ENCODE assay signal across 14 cellular contexts in genomic region chr4:106317815-106318214, GRCh38. TPM values are rescaled to one million over a fixed set of nuclear protein-coding genes. Genes with fewer than 3 reads are reported as not detected.
DNase-seq lines count a peak whose midpoint lies in the region; ATAC-seq, FAIRE-seq and TF ChIP-seq lines count a peak whose summit lies in the region.
"Had no signal": no experiment of that assay in that cellular context is flagged by ENCODE, and none has a peak within 500 bp of the region (broad histone marks: within the 10 kb centered on the region; RNA-seq: fewer than 3 reads in every experiment).

No MANE protein-coding gene starts in this region.

- H3K27ac Mint-ChIP-seq in activated CD4-positive, alpha-beta memory T cell treated with anti-CD3 and anti-CD28 coated beads, Interleukin-2, amount 10 ng/mL, durations not matched to agents 7 days and 5 days, result no peak overlapping the region
- H3K27ac Mint-ChIP-seq in stimulated activated memory B cell treated with anti-CD40 and anti-IgM and Interleukin-4, amounts not matched to agents 10 μg/mL and 1 μg/mL and 100 μg/mL, for 72 hours, result no peak overlapping the region
- H3K27ac Mint-ChIP-seq in activated naive CD8-positive, alpha-beta T cell treated with anti-CD3 and anti-CD28 coated beads for 36 hours, result no peak overlapping the region
- H3K27ac Mint-ChIP-seq: activated naive CD8-positive, alpha-beta T cell treated with anti-CD3 and anti-CD28 coated beads, Interleukin-2, amount 10 ng/mL, durations not matched to agents 7 days and 5 days had no signal

- H3K4me3 ChIP-seq in DND-41 (ENCODE audit: low read depth in 1 of 2, low read length in 2 of 2) (peak overlapping the region; percentile 96 to 97; a peak in 3 of 4 replicates), MM.1S (ENCODE audit: low read length) (peak overlapping the region; percentile 90; the same call in 1 of the 2 replicates), H1 (ENCODE audit: extremely low read depth in 1 of 4, insufficient read depth in 2 of 4, low read depth in 3 of 4, low read length in 4 of 4) (peak overlapping the region in 1 of 4 experiments; percentile 88; a peak in 2 of 8 replicates), parathyroid adenoma (ENCODE audit: low read depth, low read length) (peak overlapping the region; percentile 95)

- H2BK5ac ChIP-seq in H1 (ENCODE audit: low read depth, low read length), result no peak overlapping the region

- no peaks in the 10 kb centered on the region for H3K9me2 ChIP-seq in MM.1S (replicated peaks; ENCODE audit: insufficient read depth, low read length)

- no peak; a peak in 1 of 3 replicates for TF ChIP-seq POLR2A in H1 (IDR thresholded peaks at IDR 0.05; ENCODE audit: control extremely low read depth in 1 of 2, low read depth in 2 of 2, low read length in 2 of 2)

- CTCF ChIA-PET in H1 (lab: Charles Lee; ENCODE audit: partially characterized antibody), result no interaction called here
- CTCF ChIA-PET in activated CD4-positive, alpha-beta memory T cell treated with anti-CD3 and anti-CD28 coated beads, Interleukin-2, amount 10 ng/mL, durations not matched to agents 7 days and 5 days (lab: Charles Lee), result no interaction called here

- H3K4me1 Mint-ChIP-seq in activated CD4-positive, alpha-beta memory T cell treated with anti-CD3 and anti-CD28 coated beads, Interleukin-2, amount 10 ng/mL, durations not matched to agents 7 days and 5 days, result peaks cover 39% of the 10 kb centered on the region
- peaks cover 24% of the 10 kb centered on the region for H3K4me1 Mint-ChIP-seq in stimulated activated memory B cell treated with anti-CD40 and anti-IgM and Interleukin-4, amounts not matched to agents 10 μg/mL and 1 μg/mL and 100 μg/mL, for 72 hours
- peaks cover 26% of the 10 kb centered on the region for H3K4me1 Mint-ChIP-seq in activated naive CD8-positive, alpha-beta T cell treated with anti-CD3 and anti-CD28 coated beads for 36 hours

- peaks cover 2% of the 10 kb centered on the region; the same call in 1 of the 2 replicates for H3K79me1 ChIP-seq in H1 (ENCODE audit: low read depth, low read length)

- H3K79me2 ChIP-seq in DND-41 (ENCODE audit: insufficient read depth, low read length), result peaks cover 86% of the 10 kb centered on the region
- H3K79me2 ChIP-seq in MM.1S (ENCODE audit: low read length), result peaks cover 76% of the 10 kb centered on the region
- H3K79me2 ChIP-seq in H1 (ENCODE audit: control insufficient read depth in 1 of 2, insufficient read depth in 2 of 2, low read length in 2 of 2), result peaks cover 5 to 60% of the 10 kb centered on the region in 2 experiments; a peak in 3 of 4 replicates
- peaks cover 4% of the 10 kb centered on the region for H3K79me2 ChIP-seq in parathyroid adenoma

- H3K27me3 ChIP-seq in DND-41 (ENCODE audit: insufficient read depth, low read length, poor library complexity) (no peaks in the 10 kb centered on the region), MM.1S (replicated peaks; ENCODE audit: insufficient read depth, low read length) (no peaks in the 10 kb centered on the region), H1 (replicated peaks in 1 of 4; ENCODE audit: control insufficient read depth in 3 of 4, extremely low read depth in 1 of 4, insufficient read depth in 3 of 4, low read length in 3 of 4) (no peaks in the 10 kb centered on the region), parathyroid adenoma (ENCODE audit: control insufficient read depth, insufficient read depth, low read length) (no peaks in the 10 kb centered on the region)

- H3K27me3 Mint-ChIP-seq in activated CD4-positive, alpha-beta memory T cell treated with anti-CD3 and anti-CD28 coated beads, Interleukin-2, amount 10 ng/mL, durations not matched to agents 7 days and 5 days, result no peaks in the 10 kb centered on the region
- no peaks in the 10 kb centered on the region for H3K27me3 Mint-ChIP-seq in stimulated activated memory B cell treated with anti-CD40 and anti-IgM and Interleukin-4, amounts not matched to agents 10 μg/mL and 1 μg/mL and 100 μg/mL, for 72 hours
- H3K27me3 Mint-ChIP-seq in activated naive CD8-positive, alpha-beta T cell treated with anti-CD3 and anti-CD28 coated beads for 36 hours, result no peaks in the 10 kb centered on the region
- H3K27me3 Mint-ChIP-seq: activated naive CD8-positive, alpha-beta T cell treated with anti-CD3 and anti-CD28 coated beads, Interleukin-2, amount 10 ng/mL, durations not matched to agents 7 days and 5 days had no signal

- H2BK12ac ChIP-seq in H1 (ENCODE audit: low read depth, low read length), result no peak overlapping the region

- 88% methylated on average over 1 of the region's 1 CpG; no CpG with 5 or more reads in 1 of the 2 experiments for WGBS in H1 (ENCODE audit: extremely low coverage in 1 of 2, insufficient coverage in 1 of 2, insufficient read length in 1 of 2, insufficient replicate concordance in 2 of 2, low coverage in 1 of 2, low lambda C conversion rate in 2 of 2, missing lambda C conversion rate in 1 of 2), 2 experiments

- no peak overlapping the region for H3K18ac ChIP-seq in H1 (ENCODE audit: extremely low read depth, low read length)

- DNase-seq in DND-41 (no peak), MM.1S (no peak), H1 (ENCODE audit: low read depth in 1 of 2, low spot score in 2 of 2) (no peak)
- no peak for DNase-seq in activated CD4-positive, alpha-beta memory T cell treated with anti-CD3 and anti-CD28 coated beads, Interleukin-2, amount 10 ng/mL, durations not matched to agents 7 days and 5 days
- DNase-seq in activated naive CD8-positive, alpha-beta T cell treated with anti-CD3 and anti-CD28 coated beads for 36 hours, result no peak
- DNase-seq: activated CD8-positive, alpha-beta memory T cell treated with anti-CD3 and anti-CD28 coated beads for 24 hours; activated naive CD8-positive, alpha-beta T cell treated with anti-CD3 and anti-CD28 coated beads, Interleukin-2, amount 10 ng/mL, durations not matched to agents 7 days and 5 days; DMS 273 treated with DMSO at 0.1 percent for 48 hours; NK-92 treated with Interleukin-12 subunit alpha and Interleukin-12 subunit beta, amount 100 ng/mL, for 24 hours had no signal

- no peak overlapping the region for H3K56ac ChIP-seq in H1 (replicated peaks; ENCODE audit: insufficient read length, low read depth, low read length)

- peaks cover 10% of the 10 kb centered on the region; the same call in 1 of the 2 replicates for H3K23me2 ChIP-seq in H1 (ENCODE audit: low read depth, low read length)

- no peak overlapping the region for H3K4me3 Mint-ChIP-seq in activated CD4-positive, alpha-beta memory T cell treated with anti-CD3 and anti-CD28 coated beads, Interleukin-2, amount 10 ng/mL, durations not matched to agents 7 days and 5 days
- no peak overlapping the region for H3K4me3 Mint-ChIP-seq in stimulated activated memory B cell treated with anti-CD40 and anti-IgM and Interleukin-4, amounts not matched to agents 10 μg/mL and 1 μg/mL and 100 μg/mL, for 72 hours
- no peak overlapping the region for H3K4me3 Mint-ChIP-seq in activated naive CD8-positive, alpha-beta T cell treated with anti-CD3 and anti-CD28 coated beads for 36 hours
- H3K4me3 Mint-ChIP-seq: activated naive CD8-positive, alpha-beta T cell treated with anti-CD3 and anti-CD28 coated beads, Interleukin-2, amount 10 ng/mL, durations not matched to agents 7 days and 5 days had no signal

- H2BK20ac ChIP-seq in H1 (ENCODE audit: low read length), result no peak overlapping the region

- peak overlapping the region; percentile 91 for H3K4me2 ChIP-seq in DND-41 (ENCODE audit: insufficient read depth, low read length)
- H3K4me2 ChIP-seq in MM.1S (ENCODE audit: low read depth, low read length), result peak overlapping the region; percentile 69
- peak overlapping the region; percentile 85 to 98; a peak in 2 of 4 replicates for H3K4me2 ChIP-seq in H1 (ENCODE audit: insufficient read depth in 1 of 2, low read depth in 2 of 2, low read length in 2 of 2)
- H3K4me2 ChIP-seq in parathyroid adenoma (ENCODE audit: low read length), result peak overlapping the region; percentile 86

- H2BK15ac ChIP-seq in H1 (ENCODE audit: low read length), result no peak overlapping the region

- no peak overlapping the region for H4K5ac ChIP-seq in H1 (ENCODE audit: insufficient read length, low read depth, low read length)

- H3F3A ChIP-seq in MM.1S (ENCODE audit: insufficient read depth, low read length), result 0 out of 2 replicates have a peak, but pooled peaks cover 10% of the 10 kb centered on the region

- no peak for ATAC-seq in DND-41 (ENCODE audit: insufficient read depth, low read depth)
- no peak for ATAC-seq in stimulated activated memory B cell treated with anti-CD40 and anti-IgM and Interleukin-4, amounts not matched to agents 10 μg/mL and 1 μg/mL and 100 μg/mL, for 72 hours
- ATAC-seq in HG03565 (IDR thresholded peaks at IDR 0.05; ENCODE audit: unreplicated experiment), result no peak

- peak overlapping the region; percentile 92 for H3K9ac ChIP-seq in DND-41 (ENCODE audit: low read depth, low read length)
- no peak overlapping the region for H3K9ac ChIP-seq in MM.1S (ENCODE audit: low read length)
- no peak overlapping the region for H3K9ac ChIP-seq in H1 (replicated peaks in 1 of 4; ENCODE audit: extremely low read depth in 1 of 4, low read depth in 3 of 4, low read length in 3 of 4)
- H3K9ac ChIP-seq in parathyroid adenoma, result no peak overlapping the region

- TF ChIP-seq EP300 in H1 (IDR thresholded peaks at IDR 0.05; ENCODE audit: borderline replicate concordance in 1 of 2, low read depth in 2 of 2, low read length in 2 of 2), result no peak

- no peak for TF ChIP-seq RAD21 in H1 (IDR thresholded peaks at IDR 0.05 in 1 of 2, conservative IDR thresholded peaks at IDR 0.05 in 1 of 2; ENCODE audit: low read depth in 2 of 2, low read length in 2 of 2)

- no peak overlapping the region for H4K8ac ChIP-seq in H1 (ENCODE audit: extremely low read depth, insufficient read depth, low read length)

- H2AK5ac ChIP-seq in H1 (ENCODE audit: low read depth, low read length), result no peak overlapping the region

- H3K27ac ChIP-seq in DND-41 (ENCODE audit: low read length) (no peak overlapping the region), MM.1S (ENCODE audit: low read length) (no peak overlapping the region), H1 (ENCODE audit: low read depth, low read length) (no peak overlapping the region), parathyroid adenoma (no peak overlapping the region)

- no peak for TF ChIP-seq CTCF in DND-41 (IDR thresholded peaks at IDR 0.05; ENCODE audit: borderline replicate concordance, extremely low read depth, low read length, poor library complexity, severe bottlenecking)
- TF ChIP-seq CTCF in MM.1S (IDR thresholded peaks at IDR 0.05; ENCODE audit: low read length), result no peak
- TF ChIP-seq CTCF in H1 (IDR thresholded peaks at IDR 0.05; ENCODE audit: control extremely low read depth in 1 of 3, insufficient read depth in 1 of 3, low read depth in 1 of 3, low read length in 3 of 3), result no peak
- TF ChIP-seq CTCF in parathyroid adenoma (IDR thresholded peaks at IDR 0.05), result no peak

- H4K20me1 ChIP-seq in DND-41 (ENCODE audit: insufficient read depth, low read length) (no peaks in the 10 kb centered on the region), MM.1S (ENCODE audit: insufficient read depth, low read length) (no peaks in the 10 kb centered on the region), H1 (replicated peaks in 1 of 2; ENCODE audit: control insufficient read depth in 1 of 2, insufficient read depth in 2 of 2, low read length in 2 of 2) (no peaks in the 10 kb centered on the region)

- POLR2A ChIA-PET in H1 (lab: Charles Lee; ENCODE audit: partially characterized antibody), result no interaction called here
- POLR2A ChIA-PET in activated CD4-positive, alpha-beta memory T cell treated with anti-CD3 and anti-CD28 coated beads, Interleukin-2, amount 10 ng/mL, durations not matched to agents 7 days and 5 days (lab: Charles Lee), result no interaction called here

- H3K14ac ChIP-seq in H1 (ENCODE audit: insufficient read length), result no peak overlapping the region

- H2BK120ac ChIP-seq in H1 (replicated peaks; ENCODE audit: low read depth, low read length), result no peak overlapping the region

- FAIRE-seq in H1 (lab: Jason Lieb, UNC), result no peak

- H3K9me3 ChIP-seq in DND-41 (ENCODE audit: insufficient read depth, low read length, severe bottlenecking) (no peaks in the 10 kb centered on the region), MM.1S (replicated peaks; ENCODE audit: insufficient read depth, low read length) (no peaks in the 10 kb centered on the region), H1 (ENCODE audit: insufficient read depth in 2 of 2, low read depth in 1 of 2, low read length in 1 of 2) (peaks cover 0 to 10% of the 10 kb centered on the region in 2 experiments; a peak in 1 of 4 replicates), parathyroid adenoma (ENCODE audit: control insufficient read depth, low read length) (no peaks in the 10 kb centered on the region)

- H3K4me1 ChIP-seq in DND-41 (ENCODE audit: insufficient read depth, low read length) (peaks cover 43% of the 10 kb centered on the region), MM.1S (ENCODE audit: low read length) (peaks cover 12% of the 10 kb centered on the region), H1 (replicated peaks in 1 of 4; ENCODE audit: control insufficient read depth in 3 of 4, insufficient read depth in 4 of 4, low read length in 3 of 4) (no peaks in the 10 kb centered on the region), parathyroid adenoma (peaks cover 5% of the 10 kb centered on the region)

- H3K36me3 Mint-ChIP-seq in activated CD4-positive, alpha-beta memory T cell treated with anti-CD3 and anti-CD28 coated beads, Interleukin-2, amount 10 ng/mL, durations not matched to agents 7 days and 5 days (ENCODE audit: low read depth), result peaks cover 27% of the 10 kb centered on the region
- peaks cover 24% of the 10 kb centered on the region for H3K36me3 Mint-ChIP-seq in stimulated activated memory B cell treated with anti-CD40 and anti-IgM and Interleukin-4, amounts not matched to agents 10 μg/mL and 1 μg/mL and 100 μg/mL, for 72 hours
- H3K36me3 Mint-ChIP-seq in activated naive CD8-positive, alpha-beta T cell treated with anti-CD3 and anti-CD28 coated beads for 36 hours, result peaks cover 30% of the 10 kb centered on the region

- no peak overlapping the region for H4K91ac ChIP-seq in H1 (replicated peaks; ENCODE audit: insufficient read length, low read length)

- H3K23ac ChIP-seq in H1 (ENCODE audit: insufficient read length), result no peak overlapping the region

- H3K4ac ChIP-seq in H1 (replicated peaks; ENCODE audit: insufficient read length, low read depth, low read length), result no peak overlapping the region

- peaks cover 7% of the 10 kb centered on the region for H3K36me3 ChIP-seq in DND-41 (ENCODE audit: insufficient read depth, low read length)
- no peaks in the 10 kb centered on the region for H3K36me3 ChIP-seq in MM.1S (replicated peaks; ENCODE audit: insufficient read depth, low read length)
- peaks cover 0 to 11% (median 2%) of the 10 kb centered on the region in 4 experiments; a peak in 2 of 8 replicates for H3K36me3 ChIP-seq in H1 (ENCODE audit: control insufficient read depth in 2 of 4, insufficient read depth in 4 of 4, low read length in 3 of 4)
- H3K36me3 ChIP-seq in parathyroid adenoma (ENCODE audit: control insufficient read depth, insufficient read depth, low read length), result no peaks in the 10 kb centered on the region

- no peaks in the 10 kb centered on the region for H3K9me3 Mint-ChIP-seq in activated CD4-positive, alpha-beta memory T cell treated with anti-CD3 and anti-CD28 coated beads, Interleukin-2, amount 10 ng/mL, durations not matched to agents 7 days and 5 days
- H3K9me3 Mint-ChIP-seq in stimulated activated memory B cell treated with anti-CD40 and anti-IgM and Interleukin-4, amounts not matched to agents 10 μg/mL and 1 μg/mL and 100 μg/mL, for 72 hours, result no peaks in the 10 kb centered on the region
- H3K9me3 Mint-ChIP-seq in activated naive CD8-positive, alpha-beta T cell treated with anti-CD3 and anti-CD28 coated beads for 36 hours, result peaks cover 3% of the 10 kb centered on the region

- H2AFZ ChIP-seq in DND-41 (ENCODE audit: low read depth, low read length), result no peak overlapping the region
- H2AFZ ChIP-seq in MM.1S (ENCODE audit: low read length), result no peak overlapping the region
- H2AFZ ChIP-seq in H1 (ENCODE audit: low read length), result no peak overlapping the region
- H2AFZ ChIP-seq in parathyroid adenoma, result no peak overlapping the region

RNA-seq across cellular contexts. Expression of gene AIMP1, which starts 1.5 kb away (rescaled TPM):
- 49.9 and 54.6 TPM in 2 replicates for total RNA-seq in H1 (2021; fragmentation: NEBNext Ultra II Directional; extraction: Animal tissue kit (Norgen Biotek cat#: 25700))
- polyA plus RNA-seq in H1 (2011; rRNA removed), result 3.6 and 7.9 TPM in 2 replicates
- polyA plus RNA-seq in H1 (2011; cell fraction: cytosol; rRNA removed), result 17.2 TPM
- polyA plus RNA-seq in H1 (2011; cell fraction: nucleus; rRNA removed), result 1.9 TPM
- 22.5 to 47.3 TPM (median 25.4 TPM) in 4 replicates for polyA plus RNA-seq in H1 (2012, experiment 1 of 2)
- 3.7 TPM for polyA plus RNA-seq in H1 (2012, experiment 2 of 2)
- 115 TPM for polyA plus RNA-seq in H1 (2013, experiment 1 of 2)
- 144 TPM for polyA plus RNA-seq in H1 (2013, experiment 2 of 2)
- 3.2 TPM in 2 replicates for polyA minus RNA-seq in H1 (2011; rRNA and poly(A)+ RNA removed)
- 5.1 TPM for polyA minus RNA-seq in H1 (2011; cell fraction: cytosol; rRNA and poly(A)+ RNA removed)
- polyA minus RNA-seq in H1 (2011; cell fraction: nucleus; rRNA and poly(A)+ RNA removed), result 5.8 TPM
- total RNA-seq in activated CD4-positive, alpha-beta memory T cell treated with anti-CD3 and anti-CD28 coated beads, Interleukin-2, amount 10 ng/mL, durations not matched to agents 7 days and 5 days, result 10 to 100 TPM; 49.5 to 52.4 TPM
- total RNA-seq in activated naive CD8-positive, alpha-beta T cell treated with anti-CD3 and anti-CD28 coated beads for 36 hours, result 10 to 100 TPM; 77.5 to 84.4 TPM

RNA-seq across cellular contexts. Expression of gene TBCK, which starts 1.8 kb away (rescaled TPM):
- total RNA-seq in H1 (2021; fragmentation: NEBNext Ultra II Directional; extraction: Animal tissue kit (Norgen Biotek cat#: 25700)), result 16.0 and 18.7 TPM in 2 replicates
- 10.2 and 10.5 TPM in 2 replicates for polyA plus RNA-seq in H1 (2011; rRNA removed)
- 12.2 TPM for polyA plus RNA-seq in H1 (2011; cell fraction: cytosol; rRNA removed)
- polyA plus RNA-seq in H1 (2011; cell fraction: nucleus; rRNA removed), result 38.7 TPM
- 6.7 to 11.1 TPM (median 8.5 TPM) in 4 replicates for polyA plus RNA-seq in H1 (2012, experiment 1 of 2)
- polyA plus RNA-seq in H1 (2012, experiment 2 of 2), result 0.75 TPM
- polyA plus RNA-seq in H1 (2013, experiment 1 of 2), result 7.9 TPM
- 7.0 TPM for polyA plus RNA-seq in H1 (2013, experiment 2 of 2)
- polyA minus RNA-seq in H1 (2011; rRNA and poly(A)+ RNA removed), result 39.5 and 49.2 TPM in 2 replicates
- 21.1 TPM for polyA minus RNA-seq in H1 (2011; cell fraction: cytosol; rRNA and poly(A)+ RNA removed)
- 142 TPM for polyA minus RNA-seq in H1 (2011; cell fraction: nucleus; rRNA and poly(A)+ RNA removed)
- total RNA-seq in activated CD4-positive, alpha-beta memory T cell treated with anti-CD3 and anti-CD28 coated beads, Interleukin-2, amount 10 ng/mL, durations not matched to agents 7 days and 5 days, result 10 to 100 TPM; 25.4 to 26.8 TPM
- 10 to 100 TPM; 21.2 to 21.5 TPM for total RNA-seq in activated naive CD8-positive, alpha-beta T cell treated with anti-CD3 and anti-CD28 coated beads for 36 hours

RNA-seq across cellular contexts. Expression of gene GIMD1, which starts 50.8 kb away (rescaled TPM):
- total RNA-seq in H1 (2021; fragmentation: NEBNext Ultra II Directional; extraction: Animal tissue kit (Norgen Biotek cat#: 25700)), result not detected in 2 replicates
- not detected in 2 replicates for polyA plus RNA-seq in H1 (2011; rRNA removed)
- not detected for polyA plus RNA-seq in H1 (2011; cell fraction: cytosol; rRNA removed)
- polyA plus RNA-seq in H1 (2011; cell fraction: nucleus; rRNA removed), result not detected
- not detected in 4 replicates for polyA plus RNA-seq in H1 (2012, experiment 1 of 2)
- not detected for polyA plus RNA-seq in H1 (2012, experiment 2 of 2)
- polyA plus RNA-seq in H1 (2013, experiment 1 of 2), result not detected
- not detected for polyA plus RNA-seq in H1 (2013, experiment 2 of 2)
- not detected in 2 replicates for polyA minus RNA-seq in H1 (2011; rRNA and poly(A)+ RNA removed)
- not detected for polyA minus RNA-seq in H1 (2011; cell fraction: cytosol; rRNA and poly(A)+ RNA removed)
- polyA minus RNA-seq in H1 (2011; cell fraction: nucleus; rRNA and poly(A)+ RNA removed), result not detected
- total RNA-seq in activated CD4-positive, alpha-beta memory T cell treated with anti-CD3 and anti-CD28 coated beads, Interleukin-2, amount 10 ng/mL, durations not matched to agents 7 days and 5 days, result not detected
- total RNA-seq in activated naive CD8-positive, alpha-beta T cell treated with anti-CD3 and anti-CD28 coated beads for 36 hours, result not detected
- total RNA-seq: activated naive CD8-positive, alpha-beta T cell treated with anti-CD3 and anti-CD28 coated beads, Interleukin-2, amount 10 ng/mL, durations not matched to agents 7 days and 5 days; dermis microvascular lymphatic vessel endothelial cell; T-helper 1 cell treated with Interleukin-12 subunit alpha and Interleukin-12 subunit beta and Interleukin-4 antibody, amounts not matched to agents 30 ng/mL and 1 ng/mL, for 36 hours had no signal
